8 cellular contexts compared by ENCODE assay signal in the genomic region with DNA sequence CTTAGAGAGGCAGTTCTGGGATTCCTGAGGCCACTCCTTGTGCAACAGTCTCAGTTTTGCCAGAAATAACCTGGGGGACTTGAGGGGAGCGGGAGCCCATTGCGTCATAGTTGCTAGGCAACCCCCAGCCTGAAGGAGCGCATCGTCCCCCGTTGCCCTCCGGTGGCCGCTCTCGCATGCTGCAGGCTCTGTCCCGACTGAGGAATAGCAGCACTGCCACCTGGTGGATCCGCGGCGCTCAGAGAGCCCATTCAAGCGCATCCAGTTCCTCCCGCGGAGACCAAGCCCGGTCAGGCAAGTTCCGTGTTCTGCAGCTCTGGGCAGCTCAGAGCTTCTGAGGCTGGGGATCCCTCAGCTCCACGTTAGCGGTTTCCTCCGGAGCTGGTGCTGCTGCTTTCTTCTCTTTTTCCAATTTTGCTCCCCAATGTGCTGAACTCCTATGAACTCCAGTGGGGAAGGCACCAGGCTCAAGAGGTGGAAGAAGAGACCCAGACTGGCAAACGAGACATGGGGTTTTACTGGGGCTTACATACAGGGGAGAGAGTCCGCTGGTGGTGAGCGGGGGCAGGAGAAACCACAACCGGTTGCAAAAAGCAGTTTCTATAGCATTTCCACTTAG. TPM values are rescaled to one million over a fixed set of nuclear protein-coding genes. Genes with fewer than 3 reads are reported as not detected.
DNase-seq lines count a peak whose midpoint lies in the region; FAIRE-seq and TF ChIP-seq lines count a peak whose summit lies in the region.

No MANE protein-coding gene starts in this region.

- H3K9me3 Mint-ChIP-seq in neural crest cell = no peaks in the 10 kb centered on the region

- no peaks in the 10 kb centered on the region; the same call in none of the 2 replicates for H3K36me3 ChIP-seq in H7 (replicated peaks; ENCODE audit: control insufficient read depth, insufficient read depth, low read length)
- H3K36me3 ChIP-seq in stomach = no peaks in the 10 kb centered on the region

- peaks cover 20% of the 10 kb centered on the region for H3K4me1 Mint-ChIP-seq in neural crest cell

- 9 to 14% (median 11%) methylated on average over 19 to 24 of the region's 24 CpGs for WGBS in stomach, 5 donors

- peak; percentile 99 for TF ChIP-seq CTCF in fibroblast of mammary gland (conservative IDR thresholded peaks at IDR 0.05; ENCODE audit: control insufficient read depth, insufficient read depth, low read depth, low read length)
- TF ChIP-seq CTCF in neural crest cell (conservative IDR thresholded peaks at IDR 0.05) = peak; percentile 99
- TF ChIP-seq CTCF in stomach (IDR thresholded peaks at IDR 0.05) = peak in 5 of 7 experiments; percentile 92 to 100 (median 98)

- peaks cover 0 to 24% (median 15%) of the 10 kb centered on the region in 4 donors for H3K4me1 ChIP-seq in stomach

- peak overlapping the region in 1 of 5 donors; percentile 50 for H3K27ac ChIP-seq in stomach

- no peaks in the 10 kb centered on the region; the same call in 1 of the 2 replicates for H3K27me3 ChIP-seq in H7 (ENCODE audit: control insufficient read depth, insufficient read depth, low read length)
- H3K27me3 ChIP-seq in stomach = peaks cover 0 to 4% (median 0%) of the 10 kb centered on the region in 3 donors

- no peak overlapping the region for H3K27ac Mint-ChIP-seq in neural crest cell (ENCODE audit: unreplicated experiment)

- TF ChIP-seq EP300 in stomach (IDR thresholded peaks at IDR 0.05) = no peak

- H3K4me3 ChIP-seq in H7 (ENCODE audit: insufficient read depth, low read depth, low read length) (no peak overlapping the region), fibroblast of mammary gland (ENCODE audit: control insufficient read depth, low read depth, low read length) (no peak overlapping the region), stomach (no peak overlapping the region)

- H3K9me3 ChIP-seq in stomach = no peaks in the 10 kb centered on the region

- DNase-seq in GF-D8 (lab: John Stamatoyannopoulos, UW) = peak; percentile 71
- peak; percentile 97 for DNase-seq in H7
- peak; percentile 91 for DNase-seq in LoVo (ENCODE audit: low spot score)
- DNase-seq in RCC 7860 (ENCODE audit: low spot score) = peak; percentile 84
- DNase-seq in activated T-cell treated with anti-CD3 and anti-CD28 coated beads, Interleukin-2, amount 50 U/mL, for 48 hours = peak; percentile 93
- peak; percentile 94 for DNase-seq in fibroblast of mammary gland (ENCODE audit: low read depth)
- peak; percentile 94 for DNase-seq in neural crest cell (ENCODE audit: low read depth, low spot score)
- DNase-seq in stomach = peak; percentile 95

- no peaks in the 10 kb centered on the region for H3K27me3 Mint-ChIP-seq in neural crest cell (ENCODE audit: low read depth)

- no peak for TF ChIP-seq POLR2A in stomach (IDR thresholded peaks at IDR 0.05)

- FAIRE-seq in RCC 7860 (lab: Jason Lieb, UNC) = peak; percentile 59

- intact Hi-C loops in stomach (cut with DNase I; ENCODE audit: low total_unique reads) = loop anchor here (5.0 kb wide), 1 partner anchor 100 kb away; a partner anchor contains a TSS

- no peak overlapping the region for H3K4me3 Mint-ChIP-seq in neural crest cell

- H3K36me3 Mint-ChIP-seq in neural crest cell (ENCODE audit: low read depth) = no peaks in the 10 kb centered on the region

RNA-seq across cellular contexts. Expression of a gene that starts 15.1 kb away (rescaled TPM):
- 6.9 and 8.2 TPM in 2 replicates for total RNA-seq in H7 (2014; rRNA removed; shearing (Covaris generic))
- 10.0 and 11.4 TPM in 2 replicates for total RNA-seq in neural crest cell
- 10 to 100 TPM in 1 of 5 donors, 1 to 10 TPM in 2, under 1 TPM in 1, not detected in 1; 0.58 to 22.8 (median 1.9) TPM for total RNA-seq in stomach
- polyA plus RNA-seq in stomach = 1 to 10 TPM; 1.2 to 2.5 (median 1.6) TPM

RNA-seq across cellular contexts. Expression of a gene that starts 44.9 kb away (rescaled TPM):
- total RNA-seq in H7 (2014; rRNA removed; shearing (Covaris generic)) = 26.6 and 37.2 TPM in 2 replicates
- total RNA-seq in neural crest cell (31.4 and 32.9 TPM in 2 replicates), stomach (10 to 100 TPM; 10.7 to 89.5 (median 17.1) TPM)
- 10 to 100 TPM in 1 of 3 donors, 1 to 10 TPM in 2; 6.8 to 23.8 (median 6.9) TPM for polyA plus RNA-seq in stomach
